In the genomic region with DNA sequence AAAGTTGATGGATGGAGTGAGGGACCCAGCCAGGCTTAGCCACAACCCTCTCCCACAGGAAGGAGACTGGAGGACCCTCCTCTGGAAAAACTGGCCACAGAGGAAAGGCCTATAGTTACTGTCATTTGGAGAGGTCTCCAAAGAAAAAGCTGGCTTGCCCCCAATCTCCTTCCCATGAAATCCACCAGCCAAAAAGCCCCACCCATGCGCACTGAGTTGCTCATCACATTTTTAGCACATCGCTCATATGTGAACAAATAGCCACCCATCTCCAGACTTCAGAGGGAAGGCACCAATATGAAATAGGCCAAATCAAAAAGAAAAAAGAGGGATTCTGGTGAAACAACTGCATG, we compare ENCODE assay signal across 12 cellular contexts. TPM values are rescaled to one million over a fixed set of nuclear protein-coding genes. Genes with fewer than 3 reads are reported as not detected.
DNase-seq lines count a peak whose midpoint lies in the region; ATAC-seq, FAIRE-seq and TF ChIP-seq lines count a peak whose summit lies in the region.
"Had no signal": no experiment of that assay in that cellular context is flagged by ENCODE, and none has a peak within 500 bp of the region (broad histone marks: within the 10 kb centered on the region; RNA-seq: fewer than 3 reads in every experiment).

No MANE protein-coding gene starts in this region.

- H3K27ac ChIP-seq in gastroesophageal sphincter (peak overlapping the region in 2 of 4 donors; percentile 15 to 27), smooth muscle cell (ENCODE audit: low read depth) (no peak overlapping the region)

- no peaks in the 10 kb centered on the region for H3K79me2 ChIP-seq in smooth muscle cell (ENCODE audit: low read depth)

- in situ Hi-C loops in GM13977 (cut with MboI; ENCODE audit: low pct_unique_long_range_greater_than_20kb, low sequenced_read_pairs, unreplicated experiment): no loop called here

- no peaks in the 10 kb centered on the region for H4K20me1 ChIP-seq in smooth muscle cell (ENCODE audit: low read depth)

- H3K9ac ChIP-seq in smooth muscle cell (ENCODE audit: low read depth): no peak overlapping the region

- no peak for FAIRE-seq in H54 (lab: Jason Lieb, UNC)
- FAIRE-seq: islet of Langerhans had no signal

- no peak for TF ChIP-seq CTCF in gastroesophageal sphincter (IDR thresholded peaks at IDR 0.05)
- TF ChIP-seq CTCF in smooth muscle cell (IDR thresholded peaks at IDR 0.05; ENCODE audit: borderline replicate concordance, insufficient read depth, poor library complexity, severe bottlenecking): no peak
- TF ChIP-seq CTCF in GM13977 (IDR thresholded peaks at IDR 0.05; ENCODE audit: extremely low read depth, insufficient read depth, missing control alignments): no peak

- H3K4me2 ChIP-seq in smooth muscle cell: peak overlapping the region; percentile 12

- no peaks in the 10 kb centered on the region for H3K27me3 ChIP-seq in gastroesophageal sphincter
- H3K27me3 ChIP-seq in smooth muscle cell (ENCODE audit: low read depth): no peaks in the 10 kb centered on the region

- DNase-seq in H54 (ENCODE audit: insufficient read length, low spot score) (peak; percentile 40), SW480 (ENCODE audit: low spot score) (peak; percentile 11), smooth muscle cell (lab: John Stamatoyannopoulos, UW; ENCODE audit: unreplicated experiment) (no peak), GM13977 (ENCODE audit: low spot score) (no peak), pons (ENCODE audit: low spot score) (no peak)
- DNase-seq: activated CD8-positive, alpha-beta memory T cell treated with anti-CD3 and anti-CD28 coated beads, Interleukin-2, amount 50 U/mL, for 48 hours; KG1; stimulated activated naive CD4-positive, alpha-beta T cell treated with Interleukin-2 at 50 U/mL for 16 hours had no signal

- WGBS in gastroesophageal sphincter (ENCODE audit: low coverage in 1 of 2), 2 donors: 75 to 83% methylated on average over 2 of the region's 2 CpGs
- WGBS in smooth muscle cell (ENCODE audit: low lambda C conversion rate): 94% methylated on average over 2 of the region's 2 CpGs

- H3F3A ChIP-seq in smooth muscle cell (ENCODE audit: low read depth): peaks cover 2% of the 10 kb centered on the region

- H3K9me3 ChIP-seq in gastroesophageal sphincter: no peaks in the 10 kb centered on the region
- H3K9me3 ChIP-seq in smooth muscle cell (replicated peaks; ENCODE audit: low read depth): no peaks in the 10 kb centered on the region

- peak; percentile 44 for ATAC-seq in gastroesophageal sphincter
- ATAC-seq in HG02642 (IDR thresholded peaks at IDR 0.05; ENCODE audit: poor library complexity, unreplicated experiment): no peak
- ATAC-seq in HG03460 (IDR thresholded peaks at IDR 0.05; ENCODE audit: unreplicated experiment): no peak

- H3K4me3 ChIP-seq in gastroesophageal sphincter (no peak overlapping the region), smooth muscle cell (no peak overlapping the region)

- no peak overlapping the region for H2AFZ ChIP-seq in smooth muscle cell (ENCODE audit: low read depth)

- TF ChIP-seq POLR2A in H54 (IDR thresholded peaks at IDR 0.05; ENCODE audit: low read depth, low read length): no peak
- no peak for TF ChIP-seq POLR2A in gastroesophageal sphincter (IDR thresholded peaks at IDR 0.05)

- H3K4me1 ChIP-seq in gastroesophageal sphincter: peaks cover 0 to 19% (median 6%) of the 10 kb centered on the region in 3 donors
- no peaks in the 10 kb centered on the region for H3K4me1 ChIP-seq in smooth muscle cell (ENCODE audit: low read depth)

- TF ChIP-seq EP300 in gastroesophageal sphincter (IDR thresholded peaks at IDR 0.05): no peak

- peaks cover 0 to 8% of the 10 kb centered on the region in 2 donors for H3K36me3 ChIP-seq in gastroesophageal sphincter
- no peaks in the 10 kb centered on the region for H3K36me3 ChIP-seq in smooth muscle cell (ENCODE audit: low read depth)

RNA-seq across cellular contexts. Expression of gene QSOX1, which starts 36.9 kb away (rescaled TPM):
- total RNA-seq in gastroesophageal sphincter: 100 to 1,000 TPM in 2 of 4 donors, 10 to 100 TPM in 2; 71.5 to 132 (median 106) TPM
- 71.5 and 74.2 TPM in 2 replicates for total RNA-seq in smooth muscle cell
- polyA plus RNA-seq in smooth muscle cell: 75.8 and 91.2 TPM in 2 replicates

Comparison
In these comparisons a context has a peak if more than half of its experiments do, and no peak if none do; other contexts are left out.
1. DNase-seq: peak in H54 (single experiment) and SW480 (single experiment); none in smooth muscle cell (single experiment), GM13977 (single experiment) and pons (single experiment).